ENCODE assay signal across 8 cellular contexts in the genomic region with DNA sequence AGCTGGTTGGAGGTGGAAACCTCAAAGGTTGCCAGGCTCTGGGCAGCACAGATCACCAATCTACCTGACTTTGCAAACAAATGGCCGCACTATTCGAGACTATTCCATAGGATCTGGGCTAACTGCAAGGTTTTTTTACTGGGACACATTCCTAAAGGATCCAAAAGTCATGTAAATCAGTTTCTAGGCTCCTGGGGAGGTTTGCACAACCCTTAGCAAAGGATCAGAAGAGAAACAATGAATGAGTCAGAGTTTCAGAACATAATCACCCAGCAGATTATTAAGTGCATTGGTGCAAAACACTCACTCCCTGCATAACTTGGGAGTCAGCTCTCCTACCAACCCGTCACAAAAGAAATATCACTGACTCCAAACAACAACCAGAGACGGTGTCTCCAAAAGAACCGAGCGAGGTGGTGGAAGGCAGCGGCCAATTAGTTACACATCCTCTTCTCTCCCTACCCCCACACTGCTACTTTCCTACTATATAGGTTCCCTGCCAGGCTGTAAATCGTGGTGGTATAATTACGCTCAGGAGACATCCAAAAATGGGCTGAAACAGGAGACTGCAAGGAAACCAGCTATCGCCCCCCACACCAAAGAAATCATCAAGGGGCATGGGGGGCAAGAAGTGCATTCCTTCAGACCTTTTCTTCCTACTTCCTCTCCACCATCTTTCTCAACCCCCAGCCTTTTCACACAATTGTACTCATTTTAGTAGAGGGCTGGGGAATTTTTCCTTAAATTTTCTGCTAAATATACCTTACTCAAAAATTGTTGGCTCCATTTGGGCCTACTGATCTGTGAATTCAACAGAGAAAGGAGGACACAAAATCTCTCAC. TPM values are rescaled to one million over a fixed set of nuclear protein-coding genes. Genes with fewer than 3 reads are reported as not detected.
DNase-seq lines count a peak whose midpoint lies in the region; ATAC-seq and TF ChIP-seq lines count a peak whose summit lies in the region.

No MANE protein-coding gene starts in this region.

- POLR2A ChIA-PET in activated B cell treated with CpG ODN at 0.5 μM for 24 hours (lab: Charles Lee): interaction anchor here (0.6 to 1.3 kb wide), 8 partner anchors 10 to 1120 kb away, joined by 3 to 8 read pairs (median 5); no protein-coding TSS in a partner anchor

- no peak overlapping the region for H3K4me3 Mint-ChIP-seq in activated B cell treated with CpG ODN at 0.5 μM for 24 hours

- H3K27me3 Mint-ChIP-seq in activated B cell treated with CpG ODN at 0.5 μM for 24 hours: no peaks in the 10 kb centered on the region

- H3K4me1 Mint-ChIP-seq in activated B cell treated with CpG ODN at 0.5 μM for 24 hours: peaks cover 27% of the 10 kb centered on the region

- H3K36me3 Mint-ChIP-seq in activated B cell treated with CpG ODN at 0.5 μM for 24 hours (ENCODE audit: low read depth): peaks cover 23% of the 10 kb centered on the region

- peak; percentile 27 for ATAC-seq in GM19438 (IDR thresholded peaks at IDR 0.05; ENCODE audit: low read depth, unreplicated experiment)
- peak; percentile 13 for ATAC-seq in activated B cell treated with CpG ODN at 0.5 μM for 24 hours (ENCODE audit: low read depth)
- ATAC-seq in omental fat pad (ENCODE audit: low FRiP score): peak; percentile 69
- ATAC-seq in HG02970 (IDR thresholded peaks at IDR 0.05; ENCODE audit: low FRiP score, unreplicated experiment): no peak

- DNase-seq in DMS 273 (lab: John Stamatoyannopoulos, UW; ENCODE audit: unreplicated experiment) (peak; percentile 76), activated B cell treated with CpG ODN at 0.5 μM for 24 hours (peak; percentile 17), foreskin fibroblast (peak; percentile 82 to 89), omental fat pad (ENCODE audit: low spot score) (no peak)
- no peak for DNase-seq in Jurkat, Clone E6-1 (ENCODE audit: low read depth, low spot score)
- DNase-seq in NK-92 treated with Interleukin-12 subunit alpha and Interleukin-12 subunit beta, amount 100 ng/mL, for 24 hours (lab: John Stamatoyannopoulos, UW): no peak

- TF ChIP-seq CTCF in activated B cell treated with CpG ODN at 0.5 μM for 24 hours (IDR thresholded peaks at IDR 0.05) (no peak), foreskin fibroblast (IDR thresholded peaks at IDR 0.05; ENCODE audit: low read depth, low read length) (no peak), omental fat pad (IDR thresholded peaks at IDR 0.05) (no peak)

- no peak overlapping the region for H3K27ac Mint-ChIP-seq in activated B cell treated with CpG ODN at 0.5 μM for 24 hours

- H3K4me3 ChIP-seq in Jurkat, Clone E6-1 (ENCODE audit: low read length): peak overlapping the region; percentile 84
- H3K4me3 ChIP-seq in foreskin fibroblast (ENCODE audit: low read depth in 1 of 2, low read length in 2 of 2): peak overlapping the region; percentile 90

- peaks cover 4% of the 10 kb centered on the region for H3K9me3 Mint-ChIP-seq in activated B cell treated with CpG ODN at 0.5 μM for 24 hours

- intact Hi-C loops in activated B cell treated with CpG ODN at 0.5 μM for 24 hours (cut with micrococcal nuclease): loop anchor here (1.0 to 5.0 kb wide), 6 partner anchors 16 to 1211 kb away; a partner anchor contains a TSS

- CTCF ChIA-PET in activated B cell treated with CpG ODN at 0.5 μM for 24 hours (lab: Charles Lee): interaction anchor here (0.7 to 1.3 kb wide), 5 partner anchors 8 to 61 kb away, joined by 3 to 4 read pairs (median 3); no protein-coding TSS in a partner anchor

RNA-seq across cellular contexts. Expression of a gene that starts 3.2 kb away (rescaled TPM):
- 27.4 TPM for polyA plus RNA-seq in Jurkat, Clone E6-1 (2012; ENCODE audit: insufficient read depth, insufficient read length)
- total RNA-seq in activated B cell treated with CpG ODN at 0.5 μM for 24 hours (28.8 and 32.6 TPM in 2 replicates), omental fat pad (10 to 100 TPM; 57.2 to 92.6 (median 85.7) TPM)

Comparison
In these comparisons a context has a peak if more than half of its experiments do, and no peak if none do; other contexts are left out.
1. DNase-seq: peak in DMS 273 (single experiment), activated B cell treated with CpG ODN at 0.5 μM for 24 hours (single experiment) and foreskin fibroblast (2 of 2); none in Jurkat, Clone E6-1 (single experiment), omental fat pad (single experiment) and NK-92 treated with Interleukin-12 subunit alpha and Interleukin-12 subunit beta, amount 100 ng/mL, for 24 hours (single experiment).